Comparison of ENCODE assay signal across 1 cellular context in the genomic region with DNA sequence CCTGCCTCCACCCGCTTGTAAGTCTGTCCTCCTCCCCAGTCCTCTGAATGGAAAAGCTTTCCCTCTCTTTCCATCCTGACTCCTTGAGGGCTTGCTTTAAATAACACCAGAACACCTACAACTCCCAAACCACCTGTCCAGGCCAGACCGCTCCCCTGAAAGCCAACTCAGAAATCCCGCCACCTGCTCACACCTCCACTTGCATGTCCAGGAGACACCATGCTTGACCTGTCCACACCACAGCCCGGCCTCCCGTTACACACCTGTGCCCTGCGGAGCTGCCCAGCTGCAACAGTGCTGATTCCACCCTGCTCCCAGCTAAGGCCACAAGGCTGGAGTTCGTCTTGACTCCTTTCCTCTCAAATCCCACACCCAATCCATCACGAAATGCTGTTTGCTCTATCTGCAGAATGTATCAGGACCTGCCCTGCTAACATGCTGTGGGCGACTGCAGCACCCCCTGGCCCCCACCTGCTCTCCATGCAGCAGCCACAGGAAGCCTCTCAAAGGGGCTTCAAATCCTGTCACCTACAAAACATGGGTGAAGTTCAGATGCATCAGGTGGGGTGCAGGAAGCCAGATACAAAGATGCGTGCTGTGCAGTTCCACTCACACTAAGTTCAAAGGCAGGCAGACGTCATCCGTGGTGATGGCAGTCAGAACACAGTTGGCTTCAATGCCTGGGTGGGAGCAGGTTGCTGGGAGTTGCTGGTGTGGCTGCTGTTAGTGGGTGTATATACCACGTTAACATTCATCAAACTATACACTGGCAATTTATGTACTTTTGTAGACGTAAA.
TF ChIP-seq lines count a peak whose summit lies in the region.

No MANE protein-coding gene starts in this region.

TF ChIP-seq in WTC11, 78 proteins besides CTCF, POLR2A, EP300 and RAD21 (continued from another document):
- TF ChIP-seq, protein P1, sequence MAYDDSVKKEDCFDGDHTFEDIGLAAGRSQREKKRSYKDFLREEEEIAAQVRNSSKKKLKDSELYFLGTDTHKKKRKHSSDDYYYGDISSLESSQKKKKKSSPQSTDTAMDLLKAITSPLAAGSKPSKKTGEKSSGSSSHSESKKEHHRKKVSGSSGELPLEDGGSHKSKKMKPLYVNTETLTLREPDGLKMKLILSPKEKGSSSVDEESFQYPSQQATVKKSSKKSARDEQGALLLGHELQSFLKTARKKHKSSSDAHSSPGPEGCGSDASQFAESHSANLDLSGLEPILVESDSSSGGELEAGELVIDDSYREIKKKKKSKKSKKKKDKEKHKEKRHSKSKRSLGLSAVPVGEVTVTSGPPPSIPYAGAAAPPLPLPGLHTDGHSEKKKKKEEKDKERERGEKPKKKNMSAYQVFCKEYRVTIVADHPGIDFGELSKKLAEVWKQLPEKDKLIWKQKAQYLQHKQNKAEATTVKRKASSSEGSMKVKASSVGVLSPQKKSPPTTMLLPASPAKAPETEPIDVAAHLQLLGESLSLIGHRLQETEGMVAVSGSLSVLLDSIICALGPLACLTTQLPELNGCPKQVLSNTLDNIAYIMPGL (CRISPR knock-in tag; IDR thresholded peaks at IDR 0.05): no peak
- TF ChIP-seq, protein P2, sequence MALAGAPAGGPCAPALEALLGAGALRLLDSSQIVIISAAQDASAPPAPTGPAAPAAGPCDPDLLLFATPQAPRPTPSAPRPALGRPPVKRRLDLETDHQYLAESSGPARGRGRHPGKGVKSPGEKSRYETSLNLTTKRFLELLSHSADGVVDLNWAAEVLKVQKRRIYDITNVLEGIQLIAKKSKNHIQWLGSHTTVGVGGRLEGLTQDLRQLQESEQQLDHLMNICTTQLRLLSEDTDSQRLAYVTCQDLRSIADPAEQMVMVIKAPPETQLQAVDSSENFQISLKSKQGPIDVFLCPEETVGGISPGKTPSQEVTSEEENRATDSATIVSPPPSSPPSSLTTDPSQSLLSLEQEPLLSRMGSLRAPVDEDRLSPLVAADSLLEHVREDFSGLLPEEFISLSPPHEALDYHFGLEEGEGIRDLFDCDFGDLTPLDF (CRISPR knock-in tag; IDR thresholded peaks at IDR 0.05): no peak
- TF ChIP-seq PRRX2 (CRISPR knock-in tag; IDR thresholded peaks at IDR 0.05) (no peak), NFE2L1 (CRISPR knock-in tag; IDR thresholded peaks at IDR 0.05) (no peak), TEAD4 (CRISPR knock-in tag; IDR thresholded peaks at IDR 0.05) (no peak), ZNF263 (CRISPR knock-in tag; IDR thresholded peaks at IDR 0.05; ENCODE audit: low read depth) (no peak)
